15 cellular contexts compared by ENCODE assay signal in the genomic region with DNA sequence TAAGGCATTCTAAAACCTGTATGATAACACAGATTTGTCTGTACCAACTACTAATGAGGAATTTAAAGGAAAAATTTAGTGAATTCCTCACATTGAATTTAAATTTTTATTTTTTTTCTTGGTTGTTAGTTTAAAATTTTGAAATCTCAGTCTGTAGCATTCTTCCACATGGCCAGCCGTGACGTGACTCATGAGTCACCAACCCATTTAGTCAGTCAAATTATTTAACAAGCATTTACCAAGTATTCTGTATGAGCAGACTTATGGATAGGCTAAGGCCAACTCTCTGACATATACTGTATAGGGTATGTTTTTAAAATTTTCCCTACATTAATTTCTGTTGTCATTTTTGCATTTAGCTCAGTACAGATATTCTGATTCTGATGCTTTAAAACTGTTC.
DNase-seq lines count a peak whose midpoint lies in the region; ATAC-seq, FAIRE-seq and TF ChIP-seq lines count a peak whose summit lies in the region.
"Had no signal": no experiment of that assay in that cellular context is flagged by ENCODE, and none has a peak within 500 bp of the region (broad histone marks: within the 10 kb centered on the region; RNA-seq: fewer than 3 reads in every experiment).

No MANE protein-coding gene starts in this region.

- no TSS peak for BruUV-seq in HepG2 (replicated peaks; lab: Mats Ljungman, UMichigan)

- intact Hi-C loops in HepG2 (cut with micrococcal nuclease; ENCODE audit: unreplicated experiment) (loop anchor here (10.0 kb wide), 1 partner anchor 437 kb away; no protein-coding TSS in a partner anchor), right lobe of liver (cut with DNase I) (no loop called here)

- POLR2A ChIA-PET in HepG2 (lab: Yijun Ruan, JAX): no interaction called here

- H3K23ac ChIP-seq in mesenchymal stem cell (ENCODE audit: low read length in 2 of 2): no peak overlapping the region

- H3K18ac ChIP-seq in mesenchymal stem cell (ENCODE audit: low read depth in 1 of 2, low read length in 2 of 2): no peak overlapping the region

- H3K4me1 ChIP-seq in HepG2 (ENCODE audit: insufficient read depth, low read length): no peaks in the 10 kb centered on the region
- H3K4me1 ChIP-seq in right lobe of liver: no peaks in the 10 kb centered on the region
- H3K4me1 ChIP-seq in mesenchymal stem cell (ENCODE audit: control insufficient read depth, insufficient read depth, low read depth, low read length): no peaks in the 10 kb centered on the region
- H3K4me1 ChIP-seq: HAP-1 had no signal

- H2AK5ac ChIP-seq in mesenchymal stem cell (ENCODE audit: low read length, severe bottlenecking): no peak overlapping the region

- H3K27ac ChIP-seq in HepG2 (ENCODE audit: extremely low read length, insufficient read depth, low read length) (no peak overlapping the region), right lobe of liver (no peak overlapping the region), mesenchymal stem cell (ENCODE audit: low read length, poor library complexity, severe bottlenecking) (no peak overlapping the region)
- H3K27ac ChIP-seq: BLaER1, GM23248 had no signal

- H2BK12ac ChIP-seq in mesenchymal stem cell (ENCODE audit: low read length in 2 of 2): no peak overlapping the region

- no peak for TF ChIP-seq RAD21 in HepG2 (CRISPR knock-in tag; IDR thresholded peaks at IDR 0.05)

- DNase-seq in HepG2 (ENCODE audit: low spot score): no peak
- no peak for DNase-seq in right lobe of liver
- peak; percentile 5 for DNase-seq in fibroblast of mammary gland (ENCODE audit: low read depth)
- DNase-seq in mesenchymal stem cell: peak; percentile 60
- DNase-seq in CD1c-positive myeloid dendritic cell (ENCODE audit: extremely low spot score): no peak
- no peak for DNase-seq in COR-L47 (lab: John Stamatoyannopoulos, UW)
- DNase-seq: 8988T; CD8-positive, alpha-beta T cell; GM23248 had no signal

- ATAC-seq in HepG2 (no peak), right lobe of liver (no peak), HG03159 (IDR thresholded peaks at IDR 0.05; ENCODE audit: unreplicated experiment) (no peak)
- ATAC-seq: CD8-positive, alpha-beta T cell had no signal

- H3K4me3 ChIP-seq in HepG2 (replicated peaks in 1 of 3; ENCODE audit: insufficient read depth in 1 of 3, low read depth in 2 of 3, low read length in 3 of 3) (no peak overlapping the region), right lobe of liver (no peak overlapping the region), fibroblast of mammary gland (ENCODE audit: control insufficient read depth, low read depth, low read length) (no peak overlapping the region), mesenchymal stem cell (ENCODE audit: insufficient read depth in 1 of 2, low read depth in 1 of 2, low read length in 2 of 2) (no peak overlapping the region)
- H3K4me3 ChIP-seq: BLaER1, GM23248, HAP-1 had no signal

- no peak overlapping the region for H3K4ac ChIP-seq in mesenchymal stem cell (ENCODE audit: low read depth in 1 of 2, low read length in 2 of 2)

- H4K20me1 ChIP-seq in HepG2 (ENCODE audit: insufficient read depth, low read length): no peaks in the 10 kb centered on the region
- H4K20me1 ChIP-seq: BLaER1 had no signal

- H3K9ac ChIP-seq in HepG2 (ENCODE audit: insufficient read depth, low read depth, low read length): no peak overlapping the region
- H3K9ac ChIP-seq in mesenchymal stem cell (ENCODE audit: low read length): no peak overlapping the region
- H3K9ac ChIP-seq: BLaER1, GM23248 had no signal

- H3K14ac ChIP-seq in mesenchymal stem cell (ENCODE audit: low read length in 2 of 2): no peak overlapping the region

- TF ChIP-seq CTCF in HepG2 (CRISPR knock-in tag; IDR thresholded peaks at IDR 0.05) (no peak), right lobe of liver (IDR thresholded peaks at IDR 0.05) (no peak), fibroblast of mammary gland (conservative IDR thresholded peaks at IDR 0.05; ENCODE audit: control insufficient read depth, insufficient read depth, low read depth, low read length) (no peak)

- CTCF ChIA-PET in HepG2 (lab: Yijun Ruan, JAX; ENCODE audit: low intra/inter-chr PET ratio, low total read pairs): no interaction called here

- in situ Hi-C loops in HepG2 (cut with HindIII; ENCODE audit: extremely low pct_ligation_motif_present, low pct_unique_long_range_greater_than_20kb): no loop called here

- no peak overlapping the region for H4K91ac ChIP-seq in mesenchymal stem cell (ENCODE audit: low read length)

- 0% methylated on average over 2 of the region's 2 CpGs for WGBS in HepG2 (ENCODE audit: low lambda C conversion rate)
- 58% methylated on average over 2 of the region's 2 CpGs for WGBS in right lobe of liver (ENCODE audit: insufficient coverage, low coverage, low lambda C conversion rate, missing lambda C conversion rate)
- no CpG with 5 or more reads among the region's 2 CpGs for WGBS in mesenchymal stem cell

- H3K9me3 ChIP-seq in HepG2 (ENCODE audit: low read length): peaks cover 75% of the 10 kb centered on the region
- H3K9me3 ChIP-seq in right lobe of liver: no peaks in the 10 kb centered on the region
- H3K9me3 ChIP-seq in mesenchymal stem cell (ENCODE audit: control insufficient read depth, low read length): peaks cover 11% of the 10 kb centered on the region
- H3K9me3 ChIP-seq: BLaER1, HAP-1 had no signal

- no peak overlapping the region for H2AFZ ChIP-seq in HepG2 (ENCODE audit: low read length)
- H2AFZ ChIP-seq in mesenchymal stem cell (ENCODE audit: low read depth, low read length): no peak overlapping the region
- H2AFZ ChIP-seq: GM23248 had no signal

- no peak for FAIRE-seq in HepG2 (lab: Jason Lieb, UNC)
- FAIRE-seq: G401.6, GM12892, GM18507 had no signal

- H3K79me1 ChIP-seq in mesenchymal stem cell (replicated peaks; ENCODE audit: low read length, poor library complexity, severe bottlenecking): no peaks in the 10 kb centered on the region

- H2BK5ac ChIP-seq in mesenchymal stem cell (ENCODE audit: low read depth, low read length, poor library complexity, severe bottlenecking): no peak overlapping the region

- H2BK120ac ChIP-seq in mesenchymal stem cell (ENCODE audit: low read depth, low read length): no peak overlapping the region

- H3K4me2 ChIP-seq in HepG2 (ENCODE audit: low read depth, low read length) (no peak overlapping the region), mesenchymal stem cell (ENCODE audit: low read length, poor library complexity, severe bottlenecking) (no peak overlapping the region)

- no peak overlapping the region for H2BK15ac ChIP-seq in mesenchymal stem cell (ENCODE audit: low read depth, poor library complexity, severe bottlenecking)

- H3K27me3 ChIP-seq in HepG2 (ENCODE audit: control insufficient read depth in 1 of 2, insufficient read depth in 2 of 2, low read length in 2 of 2): no peaks in the 10 kb centered on the region
- H3K27me3 ChIP-seq in right lobe of liver: no peaks in the 10 kb centered on the region
- H3K27me3 ChIP-seq in mesenchymal stem cell (ENCODE audit: control insufficient read depth in 1 of 2, insufficient read depth in 1 of 2, low read length in 2 of 2): no peaks in the 10 kb centered on the region
- H3K27me3 ChIP-seq: BLaER1 had no signal

- TF ChIP-seq POLR2A in HepG2 (IDR thresholded peaks at IDR 0.05; ENCODE audit: insufficient read depth in 1 of 2, low read depth in 2 of 2, low read length in 2 of 2): no peak
- TF ChIP-seq POLR2A in right lobe of liver (IDR thresholded peaks at IDR 0.05): no peak

- no peak overlapping the region for H4K8ac ChIP-seq in mesenchymal stem cell (ENCODE audit: low read length)

- no peak for TF ChIP-seq EP300 in HepG2 (IDR thresholded peaks at IDR 0.05; ENCODE audit: low read depth in 2 of 2, low read length in 2 of 2)
- TF ChIP-seq EP300 in HepG2 (CRISPR knock-in tag; IDR thresholded peaks at IDR 0.05; ENCODE audit: borderline replicate concordance): no peak

- no peaks in the 10 kb centered on the region for H3K79me2 ChIP-seq in HepG2 (ENCODE audit: insufficient read depth, low read length)

- H3K36me3 ChIP-seq in HepG2 (replicated peaks in 1 of 2; ENCODE audit: control insufficient read depth in 1 of 2, insufficient read depth in 2 of 2, low read length in 2 of 2) (no peaks in the 10 kb centered on the region), right lobe of liver (no peaks in the 10 kb centered on the region), mesenchymal stem cell (ENCODE audit: control insufficient read depth in 1 of 2, insufficient read depth in 2 of 2, low read depth in 1 of 2, low read length in 2 of 2) (no peaks in the 10 kb centered on the region)
- H3K36me3 ChIP-seq: BLaER1, HAP-1 had no signal

TF ChIP-seq in HepG2, 621 proteins besides CTCF, POLR2A, EP300 and RAD21:
- TF ChIP-seq, protein P1, sequence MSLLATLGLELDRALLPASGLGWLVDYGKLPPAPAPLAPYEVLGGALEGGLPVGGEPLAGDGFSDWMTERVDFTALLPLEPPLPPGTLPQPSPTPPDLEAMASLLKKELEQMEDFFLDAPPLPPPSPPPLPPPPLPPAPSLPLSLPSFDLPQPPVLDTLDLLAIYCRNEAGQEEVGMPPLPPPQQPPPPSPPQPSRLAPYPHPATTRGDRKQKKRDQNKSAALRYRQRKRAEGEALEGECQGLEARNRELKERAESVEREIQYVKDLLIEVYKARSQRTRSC (CRISPR knock-in tag; IDR thresholded peaks at IDR 0.05; ENCODE audit: low read depth): no peak
- TF ChIP-seq CREB1 (IDR thresholded peaks at IDR 0.05): peak; percentile 64
- TF ChIP-seq CREB1 (CRISPR knock-in tag; IDR thresholded peaks at IDR 0.05): no peak
- no peak for TF ChIP-seq U2AF1 (optimal IDR thresholded peaks at IDR 0.05; ENCODE audit: low read depth, low read length)
- TF ChIP-seq ATAD3A (CRISPR knock-in tag; IDR thresholded peaks at IDR 0.05): no peak
TF ChIP-seq in HepG2: peak in this region for 1.

Comparison
In these comparisons a context has a peak if more than half of its experiments do, and no peak if none do; other contexts are left out.
1. DNase-seq: peak in fibroblast of mammary gland (single experiment) and mesenchymal stem cell (single experiment); none in HepG2 (single experiment), right lobe of liver (0 of 3), CD1c-positive myeloid dendritic cell (single experiment) and COR-L47 (single experiment).